8 cellular contexts compared by ENCODE assay signal in the genomic region with DNA sequence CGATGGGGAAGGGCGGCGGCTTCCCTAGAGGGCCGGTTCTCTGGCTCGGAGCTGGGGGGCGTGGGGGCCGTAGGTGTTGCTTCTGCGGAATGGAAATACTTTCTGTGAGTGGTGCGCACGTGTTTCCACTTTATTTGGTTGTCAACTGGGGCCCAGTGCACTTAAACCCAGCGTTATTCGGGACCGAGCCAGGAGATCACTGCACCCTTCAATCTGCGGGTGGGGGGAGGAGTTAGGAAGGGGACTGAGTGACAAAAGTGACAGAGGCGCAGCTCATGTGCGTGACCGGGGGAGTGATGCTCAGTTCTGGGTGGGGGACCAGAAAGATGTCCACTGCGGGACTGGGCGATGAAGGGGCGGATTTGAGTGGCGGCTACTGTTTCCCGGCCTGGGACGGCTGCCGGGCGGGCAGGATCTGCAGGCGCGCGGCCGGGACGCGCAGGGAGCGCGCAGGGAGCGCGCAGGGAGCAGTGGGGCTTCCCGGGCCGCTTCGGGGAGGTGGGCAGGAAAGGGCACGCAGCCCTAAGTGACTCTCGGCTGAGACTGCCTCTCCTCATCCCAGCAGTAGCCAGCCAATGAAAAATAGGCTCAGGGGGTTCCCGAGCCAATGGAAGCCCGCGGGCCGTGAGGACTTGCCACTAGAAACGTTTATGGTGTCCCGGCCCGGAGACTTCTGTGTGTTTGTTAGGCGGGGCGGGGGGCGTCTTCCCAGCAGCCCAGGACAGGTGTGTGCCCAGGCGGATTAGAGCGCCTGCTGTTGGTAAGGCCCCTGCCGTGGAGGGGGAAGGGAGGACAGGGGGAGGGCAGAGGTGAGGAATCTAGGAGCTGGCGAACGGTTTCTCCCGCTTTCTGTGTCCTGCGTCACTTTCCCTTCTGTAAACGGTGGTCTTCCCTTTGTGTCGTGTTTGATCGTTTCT. TPM values are rescaled to one million over a fixed set of nuclear protein-coding genes. Genes with fewer than 3 reads are reported as not detected.
DNase-seq lines count a peak whose midpoint lies in the region; ATAC-seq and TF ChIP-seq lines count a peak whose summit lies in the region.

No MANE protein-coding gene starts in this region.

- peaks cover 0 to 2% (median 0%) of the 10 kb centered on the region in 4 donors for H3K27me3 ChIP-seq in liver (ENCODE audit: control insufficient read depth in 4 of 4, insufficient read depth in 4 of 4, low read length in 3 of 4)

- no peak for TF ChIP-seq CTCF in coronary artery (IDR thresholded peaks at IDR 0.05)
- TF ChIP-seq CTCF in liver (IDR thresholded peaks at IDR 0.05; ENCODE audit: low read depth, low read length, missing input control): no peak

- peaks cover 10 to 22% (median 19%) of the 10 kb centered on the region in 4 donors for H3K4me1 ChIP-seq in liver (ENCODE audit: control insufficient read depth in 4 of 4, insufficient read depth in 4 of 4, low read length in 3 of 4)

- ATAC-seq in HG03520 (IDR thresholded peaks at IDR 0.05; ENCODE audit: unreplicated experiment): no peak

- no peak for TF ChIP-seq RAD21 in liver (IDR thresholded peaks at IDR 0.05)

- no peak overlapping the region for H3K27ac ChIP-seq in coronary artery
- peak overlapping the region; percentile 56 to 76 for H3K27ac ChIP-seq in liver (ENCODE audit: low read depth in 1 of 2, low read length in 2 of 2)

- WGBS in liver: 2% methylated on average over 60 of the region's 60 CpGs

- H3K4me3 ChIP-seq in coronary artery (peak overlapping the region; percentile 74), liver (ENCODE audit: low read depth in 1 of 3, low read length in 3 of 3) (peak overlapping the region; percentile 47 to 68 (median 65))

- H3K9ac ChIP-seq in liver (ENCODE audit: low read depth in 1 of 2, low read length in 2 of 2): no peak overlapping the region

- H3K36me3 ChIP-seq in liver (ENCODE audit: control insufficient read depth in 4 of 4, insufficient read depth in 3 of 4, low read depth in 1 of 4, low read length in 3 of 4): no peaks in the 10 kb centered on the region

- H3K9me3 ChIP-seq in liver (ENCODE audit: control insufficient read depth in 4 of 4, low read length in 3 of 4): no peaks in the 10 kb centered on the region

- DNase-seq in Daoy (ENCODE audit: low read depth) (peak; percentile 64), NCI-H1694 treated with DMSO at 0.1 percent for 48 hours (lab: John Stamatoyannopoulos, UW) (peak; percentile 73), coronary artery (ENCODE audit: low spot score) (no peak), occipital lobe (lab: John Stamatoyannopoulos, UW) (no peak)
- peak; percentile 70 to 79 for DNase-seq in activated CD4-positive, alpha-beta T cell treated with anti-CD3 and anti-CD28 coated beads for 4 hours
- peak; percentile 53 to 83 for DNase-seq in stimulated activated CD4-positive, alpha-beta T cell treated with anti-CD3 and anti-CD28 coated beads, Interleukin-4, amount 100 ng/mL, for 4 hours

TF ChIP-seq in liver, 16 proteins besides CTCF, POLR2A, EP300 and RAD21:
- TF ChIP-seq, protein P1, sequence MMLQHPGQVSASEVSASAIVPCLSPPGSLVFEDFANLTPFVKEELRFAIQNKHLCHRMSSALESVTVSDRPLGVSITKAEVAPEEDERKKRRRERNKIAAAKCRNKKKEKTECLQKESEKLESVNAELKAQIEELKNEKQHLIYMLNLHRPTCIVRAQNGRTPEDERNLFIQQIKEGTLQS (IDR thresholded peaks at IDR 0.05): no peak
- TF ChIP-seq, protein P2, sequence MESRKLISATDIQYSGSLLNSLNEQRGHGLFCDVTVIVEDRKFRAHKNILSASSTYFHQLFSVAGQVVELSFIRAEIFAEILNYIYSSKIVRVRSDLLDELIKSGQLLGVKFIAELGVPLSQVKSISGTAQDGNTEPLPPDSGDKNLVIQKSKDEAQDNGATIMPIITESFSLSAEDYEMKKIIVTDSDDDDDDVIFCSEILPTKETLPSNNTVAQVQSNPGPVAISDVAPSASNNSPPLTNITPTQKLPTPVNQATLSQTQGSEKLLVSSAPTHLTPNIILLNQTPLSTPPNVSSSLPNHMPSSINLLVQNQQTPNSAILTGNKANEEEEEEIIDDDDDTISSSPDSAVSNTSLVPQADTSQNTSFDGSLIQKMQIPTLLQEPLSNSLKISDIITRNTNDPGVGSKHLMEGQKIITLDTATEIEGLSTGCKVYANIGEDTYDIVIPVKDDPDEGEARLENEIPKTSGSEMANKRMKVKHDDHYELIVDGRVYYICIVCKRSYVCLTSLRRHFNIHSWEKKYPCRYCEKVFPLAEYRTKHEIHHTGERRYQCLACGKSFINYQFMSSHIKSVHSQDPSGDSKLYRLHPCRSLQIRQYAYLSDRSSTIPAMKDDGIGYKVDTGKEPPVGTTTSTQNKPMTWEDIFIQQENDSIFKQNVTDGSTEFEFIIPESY (IDR thresholded peaks at IDR 0.05): no peak
- TF ChIP-seq FOXA2 (IDR thresholded peaks at IDR 0.05): no peak
- no peak for TF ChIP-seq SP1 (IDR thresholded peaks at IDR 0.05)
- TF ChIP-seq, protein P3, sequence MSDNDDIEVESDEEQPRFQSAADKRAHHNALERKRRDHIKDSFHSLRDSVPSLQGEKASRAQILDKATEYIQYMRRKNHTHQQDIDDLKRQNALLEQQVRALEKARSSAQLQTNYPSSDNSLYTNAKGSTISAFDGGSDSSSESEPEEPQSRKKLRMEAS (IDR thresholded peaks at IDR 0.05): no peak
- no peak for TF ChIP-seq FOXA1 (IDR thresholded peaks at IDR 0.05)
- no peak for TF ChIP-seq EGR1 (IDR thresholded peaks at IDR 0.05; ENCODE audit: low read depth in 2 of 2)

RNA-seq across cellular contexts. Expression of a gene that starts 54.3 kb away (rescaled TPM):
- 2.2 and 6.5 TPM in 2 replicates for total RNA-seq in Daoy (2014; rRNA removed; shearing (Covaris generic))
- total RNA-seq in liver: 10 to 100 TPM; 17.2 to 27.5 TPM
- polyA plus RNA-seq in liver: 1 to 10 TPM; 1.9 to 2.5 TPM
- 18.6 TPM for total RNA-seq in occipital lobe

Comparison
In these comparisons a context has a peak if more than half of its experiments do, and no peak if none do; other contexts are left out.
1. DNase-seq: peak in Daoy (single experiment), NCI-H1694 treated with DMSO at 0.1 percent for 48 hours (single experiment), activated CD4-positive, alpha-beta T cell treated with anti-CD3 and anti-CD28 coated beads for 4 hours (2 of 2) and stimulated activated CD4-positive, alpha-beta T cell treated with anti-CD3 and anti-CD28 coated beads, Interleukin-4, amount 100 ng/mL, for 4 hours (2 of 2); none in coronary artery (single experiment) and occipital lobe (single experiment).
2. H3K27ac ChIP-seq: peak in liver (2 of 2); none in coronary artery (0 of 2).